In genomic region chr20:46237221-46237620, GRCh38 we compare ENCODE assay signal across 1 cellular context.
TF ChIP-seq lines count a peak whose summit lies in the region.

No MANE protein-coding gene starts in this region.

TF ChIP-seq in WTC11, 78 proteins besides CTCF, POLR2A, EP300 and RAD21 (continued from another document):
- TF ChIP-seq ARID4B (CRISPR knock-in tag; IDR thresholded peaks at IDR 0.05; ENCODE audit: borderline replicate concordance) (no peak), SOX15 (CRISPR knock-in tag; IDR thresholded peaks at IDR 0.05) (no peak), GTF2I (CRISPR knock-in tag; conservative IDR thresholded peaks at IDR 0.05) (no peak)
